9 cellular contexts compared by ENCODE assay signal in the genomic region with DNA sequence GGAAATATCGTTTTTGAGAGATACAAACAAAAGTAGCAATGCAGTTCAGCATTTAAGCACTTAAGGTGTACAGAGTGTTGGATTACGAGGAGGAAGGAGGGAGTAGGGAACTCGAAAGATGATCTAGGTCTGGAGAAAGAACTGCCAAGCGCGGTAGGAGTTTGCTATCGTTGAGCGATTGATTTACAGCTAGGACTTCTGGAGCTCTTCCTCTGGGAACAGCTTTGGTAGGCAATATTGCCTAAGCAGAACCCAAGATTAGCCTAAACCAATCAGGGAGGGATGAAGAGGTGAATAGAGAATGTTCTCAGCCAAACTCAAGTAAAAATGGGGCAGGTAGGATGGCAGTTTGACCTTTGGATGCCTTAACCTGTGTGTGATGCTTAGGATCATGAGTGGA. TPM values are rescaled to one million over a fixed set of nuclear protein-coding genes. Genes with fewer than 3 reads are reported as not detected.
DNase-seq lines count a peak whose midpoint lies in the region.
"Had no signal": no experiment of that assay in that cellular context is flagged by ENCODE, and none has a peak within 500 bp of the region (broad histone marks: within the 10 kb centered on the region; RNA-seq: fewer than 3 reads in every experiment).

No MANE protein-coding gene starts in this region.

- peak overlapping the region; percentile 94 for H3K4me3 Mint-ChIP-seq in activated CD4-positive, alpha-beta memory T cell treated with anti-CD3 and anti-CD28 coated beads for 36 hours

- intact Hi-C loops in activated CD4-positive, alpha-beta memory T cell treated with anti-CD3 and anti-CD28 coated beads for 36 hours (cut with micrococcal nuclease) = loop anchor here (2.0 to 5.0 kb wide), 4 partner anchors 17 to 381 kb away; partner anchors contain the start of genes GNE and MELK

- peak; percentile 22 for DNase-seq in SIG-M5 treated with dmso at 0.1 percent for 504 hours (lab: John Stamatoyannopoulos, UW; ENCODE audit: unreplicated experiment)
- DNase-seq in SIG-M5 (lab: John Stamatoyannopoulos, UW) = no peak
- no peak for DNase-seq in activated CD4-positive, alpha-beta memory T cell treated with anti-CD3 and anti-CD28 coated beads for 36 hours
- no peak for DNase-seq in SKM-1 (lab: John Stamatoyannopoulos, UW; ENCODE audit: unreplicated experiment)
- DNase-seq in NCI-H748 treated with DMSO at 0.1 percent for 48 hours (lab: John Stamatoyannopoulos, UW) = no peak
- DNase-seq in nucleus accumbens (lab: John Stamatoyannopoulos, UW) = no peak
- DNase-seq: SW 1271 had no signal

- peaks cover 9% of the 10 kb centered on the region for H3K4me1 ChIP-seq in iPS-18a (ENCODE audit: control insufficient read depth, low read depth, low read length)
- peaks cover 21% of the 10 kb centered on the region for H3K4me1 ChIP-seq in stomach smooth muscle (ENCODE audit: control insufficient read depth, insufficient read depth, low read length)

- H3K9me3 Mint-ChIP-seq in activated CD4-positive, alpha-beta memory T cell treated with anti-CD3 and anti-CD28 coated beads for 36 hours = no peaks in the 10 kb centered on the region

- H3K36me3 ChIP-seq in iPS-18a (ENCODE audit: control insufficient read depth, low read depth, low read length) (peaks cover 6% of the 10 kb centered on the region), stomach smooth muscle (ENCODE audit: control insufficient read depth in 2 of 2, insufficient read depth in 2 of 2, low read length in 2 of 2) (no peaks in the 10 kb centered on the region)

- CTCF ChIA-PET in activated CD4-positive, alpha-beta memory T cell treated with anti-CD3 and anti-CD28 coated beads for 36 hours (lab: Charles Lee) = interaction anchor here (0.6 to 4.4 kb wide), 7 partner anchors 14 to 182 kb away, joined by 3 to 45 read pairs (median 9); partner anchors contain the start of gene GNE

- peaks cover 23% of the 10 kb centered on the region for H3K36me3 Mint-ChIP-seq in activated CD4-positive, alpha-beta memory T cell treated with anti-CD3 and anti-CD28 coated beads for 36 hours

- POLR2A ChIA-PET in activated CD4-positive, alpha-beta memory T cell treated with anti-CD3 and anti-CD28 coated beads for 36 hours (lab: Charles Lee) = interaction anchor here (0.9 to 2.1 kb wide), 6 partner anchors 16 to 154 kb away, joined by 3 to 7 read pairs (median 6); partner anchors contain the start of gene GNE

- H3K9me3 ChIP-seq in iPS-18a (ENCODE audit: control insufficient read depth, low read depth, low read length) = no peaks in the 10 kb centered on the region
- H3K9me3 ChIP-seq in stomach smooth muscle (ENCODE audit: control insufficient read depth in 2 of 2, low read length in 2 of 2) = no peaks in the 10 kb centered on the region

- no peaks in the 10 kb centered on the region for H3K27me3 Mint-ChIP-seq in activated CD4-positive, alpha-beta memory T cell treated with anti-CD3 and anti-CD28 coated beads for 36 hours

- no peak overlapping the region for H3K27ac ChIP-seq in iPS-18a (ENCODE audit: low read length)
- H3K27ac ChIP-seq in stomach smooth muscle (ENCODE audit: low read length) = no peak overlapping the region

- peaks cover 45% of the 10 kb centered on the region for H3K4me1 Mint-ChIP-seq in activated CD4-positive, alpha-beta memory T cell treated with anti-CD3 and anti-CD28 coated beads for 36 hours (ENCODE audit: low read depth)

- H3K27ac Mint-ChIP-seq in activated CD4-positive, alpha-beta memory T cell treated with anti-CD3 and anti-CD28 coated beads for 36 hours = peak overlapping the region; percentile 86

- H3K4me3 ChIP-seq in iPS-18a (ENCODE audit: low read length) = peak overlapping the region; percentile 87
- H3K4me3 ChIP-seq in stomach smooth muscle (ENCODE audit: low read length in 2 of 2) = peak overlapping the region; percentile 85 to 97

- H3K27me3 ChIP-seq in iPS-18a (ENCODE audit: control insufficient read depth, insufficient read depth, low read length) (peaks cover 4% of the 10 kb centered on the region), stomach smooth muscle (ENCODE audit: control insufficient read depth in 1 of 2, insufficient read depth in 2 of 2, low read length in 2 of 2) (no peaks in the 10 kb centered on the region)

- H3K9ac ChIP-seq in iPS-18a (ENCODE audit: low read length) (peak overlapping the region; percentile 94), stomach smooth muscle (ENCODE audit: low read length in 2 of 2) (peak overlapping the region; percentile 87)

RNA-seq across cellular contexts. Expression of gene CLTA, which starts 1.0 kb away (rescaled TPM):
- 100 to 1,000 TPM; 139 to 144 TPM for total RNA-seq in activated CD4-positive, alpha-beta memory T cell treated with anti-CD3 and anti-CD28 coated beads for 36 hours

RNA-seq across cellular contexts. Expression of gene CCIN, which starts 22.5 kb away (rescaled TPM):
- total RNA-seq in activated CD4-positive, alpha-beta memory T cell treated with anti-CD3 and anti-CD28 coated beads for 36 hours = not detected

RNA-seq across cellular contexts. Expression of gene GLIPR2, which starts 55.2 kb away (rescaled TPM):
- total RNA-seq in activated CD4-positive, alpha-beta memory T cell treated with anti-CD3 and anti-CD28 coated beads for 36 hours = 10 to 100 TPM; 24.7 to 25.8 TPM
